Comparison of ENCODE assay signal across 15 cellular contexts in the genomic region with DNA sequence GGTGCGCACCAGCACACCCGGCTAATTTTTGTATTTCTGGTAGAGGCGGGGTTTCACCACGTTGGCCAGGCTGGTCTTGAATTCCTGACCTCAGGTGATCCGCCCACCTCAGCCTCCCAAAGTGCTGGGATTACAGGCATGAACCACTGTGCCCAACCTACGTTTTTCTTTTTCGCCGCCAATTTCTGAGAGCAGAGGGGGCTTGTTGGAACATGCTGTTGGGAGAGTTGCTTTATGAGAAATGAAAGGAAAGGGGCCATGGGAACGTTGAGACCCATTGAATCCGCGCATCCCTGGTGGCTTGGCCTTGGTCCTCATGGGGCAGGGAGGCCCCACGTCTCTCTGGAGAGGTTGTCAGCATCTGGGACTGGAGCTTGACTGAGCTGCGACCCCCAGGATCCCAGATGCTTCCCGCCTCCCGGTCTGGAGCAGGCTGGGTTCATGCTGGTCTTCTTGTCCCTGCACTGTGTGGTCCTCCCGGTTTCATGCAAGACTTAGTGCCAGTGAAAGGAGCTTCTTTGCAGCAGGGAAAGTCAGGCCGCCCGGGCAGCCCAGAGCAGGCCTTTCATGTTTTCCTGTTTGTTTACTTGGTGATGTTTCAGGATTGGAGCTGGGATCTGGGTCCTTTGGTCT. TPM values are rescaled to one million over a fixed set of nuclear protein-coding genes. Genes with fewer than 3 reads are reported as not detected.
A peak's percentile ranks its signal among the peaks of the same experiment; 100 is the strongest.
DNase-seq lines count a peak whose midpoint lies in the region; ATAC-seq and TF ChIP-seq lines count a peak whose summit lies in the region.
"Had no signal": no experiment of that assay in that cellular context is flagged by ENCODE, and none has a peak within 500 bp of the region (broad histone marks: within the 10 kb centered on the region; RNA-seq: fewer than 3 reads in every experiment).

No MANE protein-coding gene starts in this region.

- 65% methylated on average over 18 of the region's 18 CpGs for WGBS in hepatocyte (ENCODE audit: low lambda C conversion rate, missing lambda C conversion rate)
- 64 to 74% methylated on average over 14 to 18 of the region's 18 CpGs for WGBS in testis, 2 donors

- H3K9me2 ChIP-seq in hepatocyte (replicated peaks; ENCODE audit: insufficient read depth) = no peaks in the 10 kb centered on the region

- H3K27me3 ChIP-seq in hepatocyte = no peaks in the 10 kb centered on the region
- no peaks in the 10 kb centered on the region for H3K27me3 ChIP-seq in testis
- H3K27me3 ChIP-seq: SJCRH30 had no signal

- no peaks in the 10 kb centered on the region for H3K9me3 Mint-ChIP-seq in activated T-cell treated with anti-CD3 and anti-CD28 coated beads, Interleukin-2, amount 50 U/mL, for 72 hours
- H3K9me3 Mint-ChIP-seq in activated T-cell treated with anti-CD3 and anti-CD28 coated beads, Interleukin-2, amount 50 U/mL, for 4 hours = no peaks in the 10 kb centered on the region
- H3K9me3 Mint-ChIP-seq: activated B cell treated with CpG ODN at 0.5 μM for 24 hours; activated T-helper 1 cell treated with anti-CD3 and anti-CD28 coated beads, Interleukin-12 subunit alpha, Interleukin-12 subunit beta, Interleukin-2, Interleukin-4 antibody, amounts not matched to agents 30 ng/mL and 10 ng/mL and 1 ng/mL, durations not matched to agents 14 hours and 24 hours and 36 hours had no signal

- no peak for ATAC-seq in activated T-cell treated with anti-CD3 and anti-CD28 coated beads, Interleukin-2, amount 50 U/mL, for 72 hours (replicated peaks in 1 of 2)
- no peak for ATAC-seq in activated T-cell treated with anti-CD3 and anti-CD28 coated beads, Interleukin-2, amount 50 U/mL, for 4 hours
- ATAC-seq: right cardiac atrium had no signal

- peaks cover 5% of the 10 kb centered on the region for H3K4me1 Mint-ChIP-seq in activated T-cell treated with anti-CD3 and anti-CD28 coated beads, Interleukin-2, amount 50 U/mL, for 72 hours (ENCODE audit: low read depth)
- H3K4me1 Mint-ChIP-seq in activated T-cell treated with anti-CD3 and anti-CD28 coated beads, Interleukin-2, amount 50 U/mL, for 4 hours (ENCODE audit: low read depth) = peaks cover 6% of the 10 kb centered on the region
- H3K4me1 Mint-ChIP-seq: activated B cell treated with CpG ODN at 0.5 μM for 24 hours had no signal

- TF ChIP-seq CTCF in hepatocyte (IDR thresholded peaks at IDR 0.05; ENCODE audit: poor library complexity) (no peak), testis (IDR thresholded peaks at IDR 0.05) (no peak)

- no peak overlapping the region for H2AFZ ChIP-seq in hepatocyte

- peak overlapping the region; percentile 82 for H3K4me2 ChIP-seq in hepatocyte

- intact Hi-C loops in testis (cut with DNase I; ENCODE audit: low total_unique reads) = no loop called here

- H3K4me3 ChIP-seq in hepatocyte = no peak overlapping the region
- H3K4me3 ChIP-seq in testis = no peak overlapping the region
- H3K4me3 ChIP-seq: SJCRH30, thoracic aorta had no signal

- H4K20me1 ChIP-seq in hepatocyte (ENCODE audit: insufficient read depth, poor library complexity, severe bottlenecking) = no peaks in the 10 kb centered on the region

- peaks cover 38% of the 10 kb centered on the region for H3K79me2 ChIP-seq in hepatocyte

- no peak for TF ChIP-seq POLR2A in testis (IDR thresholded peaks at IDR 0.05)

- H3K36me3 ChIP-seq in hepatocyte (replicated peaks; ENCODE audit: insufficient read depth, low read depth) (no peaks in the 10 kb centered on the region), testis (ENCODE audit: low read depth, missing control alignments) (no peaks in the 10 kb centered on the region)
- H3K36me3 ChIP-seq: SJCRH30, thoracic aorta had no signal

- no peaks in the 10 kb centered on the region for H3K36me3 Mint-ChIP-seq in activated T-cell treated with anti-CD3 and anti-CD28 coated beads, Interleukin-2, amount 50 U/mL, for 72 hours (ENCODE audit: insufficient read depth in 2 of 2)
- H3K36me3 Mint-ChIP-seq in activated T-cell treated with anti-CD3 and anti-CD28 coated beads, Interleukin-2, amount 50 U/mL, for 4 hours (ENCODE audit: insufficient read depth) = no peaks in the 10 kb centered on the region
- H3K36me3 Mint-ChIP-seq: brain had no signal

- peak overlapping the region in 1 of 2 donors; percentile 29 for H3K4me3 Mint-ChIP-seq in activated T-cell treated with anti-CD3 and anti-CD28 coated beads, Interleukin-2, amount 50 U/mL, for 72 hours
- no peak overlapping the region for H3K4me3 Mint-ChIP-seq in activated T-cell treated with anti-CD3 and anti-CD28 coated beads, Interleukin-2, amount 50 U/mL, for 4 hours
- H3K4me3 Mint-ChIP-seq: activated B cell treated with CpG ODN at 0.5 μM for 24 hours; activated T-helper 1 cell treated with anti-CD3 and anti-CD28 coated beads, Interleukin-12 subunit alpha, Interleukin-12 subunit beta, Interleukin-2, Interleukin-4 antibody, amounts not matched to agents 30 ng/mL and 10 ng/mL and 1 ng/mL, durations not matched to agents 14 hours and 24 hours and 36 hours had no signal

- no peak overlapping the region for H3K27ac Mint-ChIP-seq in activated T-cell treated with anti-CD3 and anti-CD28 coated beads, Interleukin-2, amount 50 U/mL, for 72 hours
- H3K27ac Mint-ChIP-seq: activated B cell treated with CpG ODN at 0.5 μM for 24 hours; activated T-helper 1 cell treated with anti-CD3 and anti-CD28 coated beads, Interleukin-12 subunit alpha, Interleukin-12 subunit beta, Interleukin-2, Interleukin-4 antibody, amounts not matched to agents 30 ng/mL and 10 ng/mL and 1 ng/mL, durations not matched to agents 14 hours and 24 hours and 36 hours had no signal

- H3K27ac ChIP-seq in hepatocyte (peak overlapping the region; percentile 89), testis (peak overlapping the region; percentile 59 to 70), caudate nucleus (ENCODE audit: low read depth, low read length) (no peak overlapping the region)
- H3K27ac ChIP-seq: SJCRH30, thoracic aorta had no signal

- H3K27me3 Mint-ChIP-seq in activated T-cell treated with anti-CD3 and anti-CD28 coated beads, Interleukin-2, amount 50 U/mL, for 72 hours (ENCODE audit: low read depth) = peaks cover 20% of the 10 kb centered on the region
- H3K27me3 Mint-ChIP-seq in activated T-cell treated with anti-CD3 and anti-CD28 coated beads, Interleukin-2, amount 50 U/mL, for 4 hours (ENCODE audit: low read depth) = peaks cover 27% of the 10 kb centered on the region

- H3K4me1 ChIP-seq in hepatocyte (ENCODE audit: insufficient read depth) (peaks cover 30% of the 10 kb centered on the region), testis (peaks cover 35% of the 10 kb centered on the region)
- H3K4me1 ChIP-seq: SJCRH30 had no signal

- H3K9me3 ChIP-seq in hepatocyte (ENCODE audit: low read depth) (no peaks in the 10 kb centered on the region), testis (no peaks in the 10 kb centered on the region)
- H3K9me3 ChIP-seq: SJCRH30, thoracic aorta had no signal

- peak; percentile 16 for DNase-seq in NCI-H748 (lab: John Stamatoyannopoulos, UW; ENCODE audit: unreplicated experiment)
- DNase-seq in NCI-H748 treated with DMSO at 0.1 percent for 48 hours (lab: John Stamatoyannopoulos, UW) = no peak
- DNase-seq in NCI-H2171 treated with DMSO at 0.1 percent for 48 hours (lab: John Stamatoyannopoulos, UW) = peak; percentile 69
- DNase-seq in hepatocyte (ENCODE audit: low spot score) = no peak
- no peak for DNase-seq in testis
- no peak for DNase-seq in caudate nucleus (lab: John Stamatoyannopoulos, UW)
- no peak for DNase-seq in activated T-cell treated with anti-CD3 and anti-CD28 coated beads, Interleukin-2, amount 50 U/mL, for 72 hours
- DNase-seq in activated T-cell treated with anti-CD3 and anti-CD28 coated beads, Interleukin-2, amount 50 U/mL, for 4 hours = no peak
- DNase-seq: activated B cell treated with CpG ODN at 0.5 μM for 24 hours, NCI-H446 treated with DMSO at 0.1 percent for 48 hours, SJCRH30 had no signal

RNA-seq across cellular contexts. Expression of gene CRISPLD2, which starts 22.8 kb away (rescaled TPM):
- total RNA-seq in hepatocyte (253 and 281 TPM in 2 replicates), testis (10 to 100 TPM; 47.7 to 59.6 TPM)
- polyA plus RNA-seq in hepatocyte (284 and 315 TPM in 2 replicates), testis (ENCODE audit: insufficient read depth, low read depth, low replicate concordance) (48.8 TPM)
- under 1 TPM; 0.38 to 0.51 TPM for total RNA-seq in activated T-cell treated with anti-CD3 and anti-CD28 coated beads, Interleukin-2, amount 50 U/mL, for 72 hours
- under 1 TPM; 0.11 to 0.57 (median 0.46) TPM for total RNA-seq in activated T-cell treated with anti-CD3 and anti-CD28 coated beads, Interleukin-2, amount 50 U/mL, for 4 hours
- total RNA-seq: activated B cell treated with CpG ODN at 0.5 μM for 24 hours; activated T-helper 1 cell treated with anti-CD3 and anti-CD28 coated beads, Interleukin-12 subunit alpha, Interleukin-12 subunit beta, Interleukin-2, Interleukin-4 antibody, amounts not matched to agents 30 ng/mL and 10 ng/mL and 1 ng/mL, durations not matched to agents 14 hours and 24 hours and 36 hours had no signal

Comparison
In these comparisons a context has a peak if more than half of its experiments do, and no peak if none do; other contexts are left out.
1. DNase-seq: peak in NCI-H748 (single experiment) and NCI-H2171 treated with DMSO at 0.1 percent for 48 hours (single experiment); none in NCI-H748 treated with DMSO at 0.1 percent for 48 hours (single experiment), hepatocyte (single experiment), testis (single experiment), caudate nucleus (0 of 61), activated T-cell treated with anti-CD3 and anti-CD28 coated beads, Interleukin-2, amount 50 U/mL, for 72 hours (0 of 2) and activated T-cell treated with anti-CD3 and anti-CD28 coated beads, Interleukin-2, amount 50 U/mL, for 4 hours (single experiment).
2. RNA of gene CRISPLD2, which starts 22.8 kb away (total RNA-seq): 253 to 281 TPM in hepatocyte and 47.7 to 59.6 TPM in testis; 0.38 to 0.51 TPM in activated T-cell treated with anti-CD3 and anti-CD28 coated beads, Interleukin-2, amount 50 U/mL, for 72 hours and 0.11 to 0.57 TPM in activated T-cell treated with anti-CD3 and anti-CD28 coated beads, Interleukin-2, amount 50 U/mL, for 4 hours; every median in the first group is over 10 times any median in the second.